In the genomic region with DNA sequence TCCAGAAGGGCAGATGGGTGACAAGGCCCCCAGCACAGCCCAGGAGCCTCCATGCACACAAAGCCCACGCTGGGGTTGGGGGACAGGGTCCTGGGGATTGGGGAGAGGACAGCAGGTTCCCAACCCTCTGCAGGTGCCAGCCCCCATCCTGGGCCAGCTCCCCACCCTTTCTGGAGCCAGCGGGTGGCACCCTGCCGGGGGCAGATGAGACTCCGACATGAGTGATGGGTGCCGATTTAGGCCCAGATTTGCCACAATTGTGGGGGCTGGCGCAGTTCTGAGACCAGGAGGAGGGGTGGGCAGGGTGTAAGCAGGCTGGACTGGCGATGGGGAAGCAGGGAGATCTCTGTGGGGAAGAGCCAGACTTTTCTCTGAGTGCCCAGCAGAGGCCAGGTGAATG, we compare ENCODE assay signal across 9 cellular contexts.
"Had no signal": no experiment of that assay in that cellular context is flagged by ENCODE, and none has a peak within 500 bp of the region (broad histone marks: within the 10 kb centered on the region; RNA-seq: fewer than 3 reads in every experiment).

No MANE protein-coding gene starts in this region.

- FAIRE-seq: HTR-8/SVneo, K562 had no signal

- H3K4me2 ChIP-seq: GM23338 had no signal

- H3K4me3 ChIP-seq: GM23338, HAP-1, K562 had no signal

- DNase-seq: H7, HFFc6, IMR-90, KG1 had no signal

- ATAC-seq: GM23338, HCT116, K562 had no signal

- H3K36me3 ChIP-seq: HAP-1 had no signal

- H2AFZ ChIP-seq: GM23338 had no signal

- H3K9me3 ChIP-seq: HAP-1 had no signal

- H3K4me1 ChIP-seq: HAP-1 had no signal
